1 cellular context compared by ENCODE assay signal in the genomic region with DNA sequence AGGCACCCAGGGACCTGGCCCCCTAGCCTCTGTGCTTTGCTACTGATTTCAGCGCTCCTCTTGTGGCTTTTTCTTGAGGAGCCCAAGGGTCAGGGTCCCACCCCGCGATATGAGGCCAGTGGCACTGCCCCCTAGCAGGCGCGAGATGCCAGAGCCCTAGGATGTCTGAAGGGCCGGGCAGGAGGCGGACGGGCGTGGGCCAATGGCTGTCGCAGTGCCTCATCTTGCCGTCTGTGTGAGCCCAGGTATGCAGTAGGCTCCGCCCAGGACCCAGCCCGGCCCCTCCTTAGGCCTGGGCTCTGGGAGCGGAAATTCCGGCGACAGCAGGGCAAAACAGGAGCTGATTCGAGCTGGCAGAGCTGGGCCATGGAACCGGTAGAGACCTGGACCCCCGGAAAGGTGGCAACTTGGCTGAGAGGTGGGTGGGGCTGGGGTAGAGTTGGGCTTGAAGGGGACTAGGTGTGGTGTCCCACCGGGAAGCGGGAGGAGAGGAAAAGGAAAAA.
TF ChIP-seq lines count a peak whose summit lies in the region.

A gene with protein sequence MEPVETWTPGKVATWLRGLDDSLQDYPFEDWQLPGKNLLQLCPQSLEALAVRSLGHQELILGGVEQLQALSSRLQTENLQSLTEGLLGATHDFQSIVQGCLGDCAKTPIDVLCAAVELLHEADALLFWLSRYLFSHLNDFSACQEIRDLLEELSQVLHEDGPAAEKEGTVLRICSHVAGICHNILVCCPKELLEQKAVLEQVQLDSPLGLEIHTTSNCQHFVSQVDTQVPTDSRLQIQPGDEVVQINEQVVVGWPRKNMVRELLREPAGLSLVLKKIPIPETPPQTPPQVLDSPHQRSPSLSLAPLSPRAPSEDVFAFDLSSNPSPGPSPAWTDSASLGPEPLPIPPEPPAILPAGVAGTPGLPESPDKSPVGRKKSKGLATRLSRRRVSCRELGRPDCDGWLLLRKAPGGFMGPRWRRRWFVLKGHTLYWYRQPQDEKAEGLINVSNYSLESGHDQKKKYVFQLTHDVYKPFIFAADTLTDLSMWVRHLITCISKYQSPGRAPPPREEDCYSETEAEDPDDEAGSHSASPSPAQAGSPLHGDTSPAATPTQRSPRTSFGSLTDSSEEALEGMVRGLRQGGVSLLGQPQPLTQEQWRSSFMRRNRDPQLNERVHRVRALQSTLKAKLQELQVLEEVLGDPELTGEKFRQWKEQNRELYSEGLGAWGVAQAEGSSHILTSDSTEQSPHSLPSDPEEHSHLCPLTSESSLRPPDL (plus strand): TSS at position 310 of the 503 bp plus-strand sequence. CDS start 57 bp downstream, at position 367.

TF ChIP-seq in IMR-90, 13 proteins besides CTCF, POLR2A, EP300 and RAD21:
- TF ChIP-seq, protein P1, sequence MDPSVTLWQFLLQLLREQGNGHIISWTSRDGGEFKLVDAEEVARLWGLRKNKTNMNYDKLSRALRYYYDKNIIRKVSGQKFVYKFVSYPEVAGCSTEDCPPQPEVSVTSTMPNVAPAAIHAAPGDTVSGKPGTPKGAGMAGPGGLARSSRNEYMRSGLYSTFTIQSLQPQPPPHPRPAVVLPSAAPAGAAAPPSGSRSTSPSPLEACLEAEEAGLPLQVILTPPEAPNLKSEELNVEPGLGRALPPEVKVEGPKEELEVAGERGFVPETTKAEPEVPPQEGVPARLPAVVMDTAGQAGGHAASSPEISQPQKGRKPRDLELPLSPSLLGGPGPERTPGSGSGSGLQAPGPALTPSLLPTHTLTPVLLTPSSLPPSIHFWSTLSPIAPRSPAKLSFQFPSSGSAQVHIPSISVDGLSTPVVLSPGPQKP (IDR thresholded peaks at IDR 0.05; ENCODE audit: borderline replicate concordance, low read depth, low read length), result no peak
- no peak for TF ChIP-seq CEBPB (IDR thresholded peaks at IDR 0.05; ENCODE audit: low read depth, low read length)
